In genomic region chr10:89526396-89526795, GRCh38 we compare ENCODE assay signal across 21 cellular contexts. TPM values are rescaled to one million over a fixed set of nuclear protein-coding genes. Genes with fewer than 3 reads are reported as not detected.
"Had no signal": no experiment of that assay in that cellular context is flagged by ENCODE, and none has a peak within 500 bp of the region (broad histone marks: within the 10 kb centered on the region; RNA-seq: fewer than 3 reads in every experiment).

No MANE protein-coding gene starts in this region.

- H3K4me3 Mint-ChIP-seq: endodermal cell, memory B cell, naive B cell, nephron had no signal

- H3K4me3 ChIP-seq: colonic mucosa, lower lobe of right lung, smooth muscle cell had no signal

- H3K9me3 Mint-ChIP-seq: endodermal cell, memory B cell, naive B cell, nephron had no signal

- H3K4me1 ChIP-seq: colonic mucosa, parathyroid adenoma had no signal

- H3K27me3 ChIP-seq: colonic mucosa had no signal

- DNase-seq: caudate nucleus; colonic mucosa; dermis blood vessel endothelial cell; effector CD4-positive, alpha-beta T cell; endodermal cell; foreskin melanocyte; head of caudate nucleus; hypothalamus; islet precursor cell; lower lobe of right lung; naive B cell; occipital lobe; stimulated activated CD4-positive, alpha-beta T cell treated with anti-CD3 and anti-CD28 coated beads, Interleukin-2, amount 100 ng/mL, for 48 hours; stimulated activated naive CD4-positive, alpha-beta T cell treated with Interleukin-2 at 50 U/mL for 16 hours; trophoblast cell had no signal

- H3K36me3 ChIP-seq: colonic mucosa, lower lobe of right lung had no signal

- H3K27ac Mint-ChIP-seq: endodermal cell, memory B cell, naive B cell had no signal

- H3K36me3 Mint-ChIP-seq: memory B cell, naive B cell had no signal

- ATAC-seq: esophagus mucosa, left lobe of liver had no signal

- H3K27ac ChIP-seq: colonic mucosa, lower lobe of right lung, parathyroid adenoma had no signal

- H3K4me1 Mint-ChIP-seq: endodermal cell, memory B cell, naive B cell had no signal

- H3K9me3 ChIP-seq: colonic mucosa, lower lobe of right lung had no signal

RNA-seq across cellular contexts. Expression of gene SLC16A12, which starts 9.0 kb away (rescaled TPM):
- total RNA-seq: smooth muscle cell had no signal
- polyA plus RNA-seq: smooth muscle cell had no signal
